Comparison of ENCODE assay signal across 1 cellular context in genomic region chr14:88044782-88045446, GRCh38.
TF ChIP-seq lines count a peak whose summit lies in the region.

No MANE protein-coding gene starts in this region.

TF ChIP-seq in HepG2, 621 proteins besides CTCF, POLR2A, EP300 and RAD21 (continued from another document):
- TF ChIP-seq FOXA1 (IDR thresholded peaks at IDR 0.05) (no peak), FOXA1 (CRISPR knock-in tag; IDR thresholded peaks at IDR 0.05) (peak; percentile 59), FOXA3 (CRISPR knock-in tag; IDR thresholded peaks at IDR 0.05) (peak; percentile 66; the same call in 1 of the 2 replicates), HNF4A (CRISPR knock-in tag; IDR thresholded peaks at IDR 0.05) (0 out of 2 replicates have a peak, but pooled peaks have one; percentile 6), CEBPB (IDR thresholded peaks at IDR 0.05; ENCODE audit: borderline replicate concordance, low read depth, low read length) (0 out of 2 replicates have a peak, but pooled peaks have one; percentile 11), MAFK (conservative IDR thresholded peaks at IDR 0.05 in 1 of 2, IDR thresholded peaks at IDR 0.05 in 1 of 2; ENCODE audit: low read length in 2 of 2) (peak; percentile 68 to 70), ARID5B (CRISPR knock-in tag; IDR thresholded peaks at IDR 0.05) (peak; percentile 24; the same call in 1 of the 2 replicates), ZNF253 (CRISPR knock-in tag; IDR thresholded peaks at IDR 0.05; ENCODE audit: borderline replicate concordance) (no peak), MAFF (IDR thresholded peaks at IDR 0.05; ENCODE audit: low read depth, low read length) (peak; percentile 65), ZNF672 (CRISPR knock-in tag; IDR thresholded peaks at IDR 0.05) (no peak), ZBED4 (CRISPR knock-in tag; IDR thresholded peaks at IDR 0.05; ENCODE audit: borderline replicate concordance) (no peak), LBX2 (CRISPR knock-in tag; IDR thresholded peaks at IDR 0.05; ENCODE audit: borderline replicate concordance) (no peak)
